24 cellular contexts compared by ENCODE assay signal in genomic region chr10:15863733-15864132, GRCh38. TPM values are rescaled to one million over a fixed set of nuclear protein-coding genes. Genes with fewer than 3 reads are reported as not detected.
DNase-seq lines count a peak whose midpoint lies in the region; TF ChIP-seq lines count a peak whose summit lies in the region.
"Had no signal": no experiment of that assay in that cellular context is flagged by ENCODE, and none has a peak within 500 bp of the region (broad histone marks: within the 10 kb centered on the region; RNA-seq: fewer than 3 reads in every experiment).

No MANE protein-coding gene starts in this region.

- peaks cover 6% of the 10 kb centered on the region for H3K36me3 Mint-ChIP-seq in neural crest cell (ENCODE audit: low read depth)
- H3K36me3 Mint-ChIP-seq in T-helper 2 cell treated with Interferon-gamma antibody and Interleukin-4, amounts not matched to agents 5 μg/mL and 100 μg/mL, for 36 hours (ENCODE audit: low read depth) = peaks cover 5% of the 10 kb centered on the region
- H3K36me3 Mint-ChIP-seq: stimulated activated effector memory CD8-positive, alpha-beta T cell treated with anti-CD3 and anti-CD28 coated beads, Interleukin-12 subunit alpha, Interleukin-12 subunit beta, amount 100 ng/mL, for 72 hours had no signal

- peaks cover 19% of the 10 kb centered on the region for H3K4me1 Mint-ChIP-seq in neural crest cell
- peaks cover 10% of the 10 kb centered on the region for H3K4me1 Mint-ChIP-seq in T-helper 2 cell treated with Interferon-gamma antibody and Interleukin-4, amounts not matched to agents 5 μg/mL and 100 μg/mL, for 36 hours (ENCODE audit: low read depth)

- H3K27ac Mint-ChIP-seq in neural crest cell (ENCODE audit: unreplicated experiment) = no peak overlapping the region
- no peak overlapping the region for H3K27ac Mint-ChIP-seq in T-helper 2 cell treated with Interferon-gamma antibody and Interleukin-4, amounts not matched to agents 5 μg/mL and 100 μg/mL, for 36 hours
- H3K27ac Mint-ChIP-seq: activated CD4-positive, alpha-beta T cell treated with anti-CD3 and anti-CD28 coated beads, Interleukin-2, amount 10 ng/mL, durations not matched to agents 24 days and 14 days; activated naive CD8-positive, alpha-beta T cell treated with anti-CD3 and anti-CD28 coated beads, Interleukin-2, amount 10 ng/mL, durations not matched to agents 7 days and 5 days; nephron progenitor cell; stimulated activated effector memory CD8-positive, alpha-beta T cell treated with anti-CD3 and anti-CD28 coated beads, Interleukin-12 subunit alpha, Interleukin-12 subunit beta, amount 100 ng/mL, for 72 hours had no signal

- H3K27me3 Mint-ChIP-seq in neural crest cell (ENCODE audit: low read depth) = peaks cover 72% of the 10 kb centered on the region
- H3K27me3 Mint-ChIP-seq in T-helper 2 cell treated with Interferon-gamma antibody and Interleukin-4, amounts not matched to agents 5 μg/mL and 100 μg/mL, for 36 hours (ENCODE audit: low read depth) = peaks cover 52% of the 10 kb centered on the region

- peak overlapping the region; percentile 0 for H3K4me3 Mint-ChIP-seq in neural crest cell
- H3K4me3 Mint-ChIP-seq in T-helper 2 cell treated with Interferon-gamma antibody and Interleukin-4, amounts not matched to agents 5 μg/mL and 100 μg/mL, for 36 hours = no peak overlapping the region
- H3K4me3 Mint-ChIP-seq: activated CD4-positive, alpha-beta T cell treated with anti-CD3 and anti-CD28 coated beads, Interleukin-2, amount 10 ng/mL, durations not matched to agents 24 days and 14 days; activated naive CD8-positive, alpha-beta T cell treated with anti-CD3 and anti-CD28 coated beads, Interleukin-2, amount 10 ng/mL, durations not matched to agents 7 days and 5 days; nephron progenitor cell; stimulated activated effector memory CD8-positive, alpha-beta T cell treated with anti-CD3 and anti-CD28 coated beads, Interleukin-12 subunit alpha, Interleukin-12 subunit beta, amount 100 ng/mL, for 72 hours had no signal

- peaks cover 5% of the 10 kb centered on the region for H3K9me3 Mint-ChIP-seq in neural crest cell
- peaks cover 4% of the 10 kb centered on the region for H3K9me3 Mint-ChIP-seq in T-helper 2 cell treated with Interferon-gamma antibody and Interleukin-4, amounts not matched to agents 5 μg/mL and 100 μg/mL, for 36 hours
- H3K9me3 Mint-ChIP-seq: activated naive CD8-positive, alpha-beta T cell treated with anti-CD3 and anti-CD28 coated beads, Interleukin-2, amount 10 ng/mL, durations not matched to agents 7 days and 5 days; stimulated activated effector memory CD8-positive, alpha-beta T cell treated with anti-CD3 and anti-CD28 coated beads, Interleukin-12 subunit alpha, Interleukin-12 subunit beta, amount 100 ng/mL, for 72 hours had no signal

- peak; percentile 82 for DNase-seq in NCI-H1092 (lab: John Stamatoyannopoulos, UW)
- peak; percentile 85 for DNase-seq in NCI-H2081 treated with DMSO at 0.1 percent for 48 hours (lab: John Stamatoyannopoulos, UW)
- DNase-seq in NCI-H774 (lab: John Stamatoyannopoulos, UW) = peak; percentile 86
- no peak for DNase-seq in neural crest cell (ENCODE audit: low read depth, low spot score)
- no peak for DNase-seq in T-helper 2 cell treated with Interferon-gamma antibody and Interleukin-4, amounts not matched to agents 5 μg/mL and 100 μg/mL, for 36 hours (ENCODE audit: low spot score)
- no peak for DNase-seq in NCI-H446 treated with DMSO at 0.1 percent for 48 hours (lab: John Stamatoyannopoulos, UW)
- no peak for DNase-seq in central memory CD4-positive, alpha-beta T cell
- DNase-seq: activated CD4-positive, alpha-beta T cell treated with anti-CD3 and anti-CD28 coated beads, Interleukin-2, amount 10 ng/mL, durations not matched to agents 24 days and 14 days; activated CD8-positive, alpha-beta memory T cell treated with anti-CD3 and anti-CD28 coated beads for 24 hours; activated gamma-delta T cell; activated naive CD8-positive, alpha-beta T cell treated with anti-CD3 and anti-CD28 coated beads, Interleukin-2, amount 10 ng/mL, durations not matched to agents 7 days and 5 days; cortex of kidney; DMS79; effector memory CD4-positive, alpha-beta T cell; Karpas-422; NCI-H1694 treated with DMSO at 0.1 percent for 48 hours; NCI-H524; nephron progenitor cell; Peyer's patch; stimulated activated CD4-positive, alpha-beta T cell treated with anti-CD3 and anti-CD28 coated beads, Interleukin-15, amount 100 ng/mL, for 24 hours; SW 1271; trophoblast cell; WERI-Rb-1 had no signal

- no peak for TF ChIP-seq CTCF in neural crest cell (conservative IDR thresholded peaks at IDR 0.05)

RNA-seq across cellular contexts. Expression of gene MINDY3, which starts 3.4 kb away (rescaled TPM):
- total RNA-seq in neural crest cell = 21.5 and 22.9 TPM in 2 replicates

Comparison
In these comparisons a context has a peak if more than half of its experiments do, and no peak if none do; other contexts are left out.
1. DNase-seq: peak in NCI-H1092 (single experiment), NCI-H2081 treated with DMSO at 0.1 percent for 48 hours (single experiment) and NCI-H774 (single experiment); none in neural crest cell (single experiment), T-helper 2 cell treated with Interferon-gamma antibody and Interleukin-4, amounts not matched to agents 5 μg/mL and 100 μg/mL, for 36 hours (single experiment), NCI-H446 treated with DMSO at 0.1 percent for 48 hours (single experiment) and central memory CD4-positive, alpha-beta T cell (single experiment).